Comparison of ENCODE assay signal across 1 cellular context in genomic region chr15:63107895-63108546, GRCh38.
TF ChIP-seq lines count a peak whose summit lies in the region.

No MANE protein-coding gene starts in this region.

TF ChIP-seq in HepG2, 621 proteins besides CTCF, POLR2A, EP300 and RAD21 (continued from another document and continues in another):
- TF ChIP-seq SKIL (CRISPR knock-in tag; IDR thresholded peaks at IDR 0.05; ENCODE audit: borderline replicate concordance) (no peak; the same call in 1 of the 2 replicates), ZFP36L1 (CRISPR knock-in tag; IDR thresholded peaks at IDR 0.05) (0 out of 2 replicates have a peak, but pooled peaks have one; percentile 33), ZNF205 (CRISPR knock-in tag; IDR thresholded peaks at IDR 0.05) (peak; percentile 28; the same call in 1 of the 2 replicates), CEBPG (CRISPR knock-in tag; IDR thresholded peaks at IDR 0.05) (peak; percentile 39; the same call in 1 of the 2 replicates), ZNF333 (CRISPR knock-in tag; IDR thresholded peaks at IDR 0.05; ENCODE audit: borderline replicate concordance) (no peak), ZKSCAN1 (IDR thresholded peaks at IDR 0.05; ENCODE audit: low read length) (no peak), HHEX (CRISPR knock-in tag; IDR thresholded peaks at IDR 0.05) (peak; percentile 51), ATF4 (CRISPR knock-in tag; IDR thresholded peaks at IDR 0.05) (no peak), GABPA (IDR thresholded peaks at IDR 0.05; ENCODE audit: low read depth, low read length) (no peak), GABPA (CRISPR knock-in tag; IDR thresholded peaks at IDR 0.05; ENCODE audit: low read depth) (no peak), HDAC6 (IDR thresholded peaks at IDR 0.05; ENCODE audit: low read depth, low read length) (no peak), ZNF274 (CRISPR knock-in tag; IDR thresholded peaks at IDR 0.05) (peak; percentile 43; the same call in 1 of the 2 replicates), ZNF607 (CRISPR knock-in tag; IDR thresholded peaks at IDR 0.05; ENCODE audit: borderline replicate concordance) (no peak), CSRNP1 (CRISPR knock-in tag; IDR thresholded peaks at IDR 0.05) (peak; percentile 22; the same call in 1 of the 2 replicates), PCBP1 (IDR thresholded peaks at IDR 0.05; ENCODE audit: borderline replicate concordance, low read depth, low read length) (no peak), MLLT10 (CRISPR knock-in tag; IDR thresholded peaks at IDR 0.05) (no peak), ATF6 (CRISPR knock-in tag; conservative IDR thresholded peaks at IDR 0.05) (no peak), GTF2F1 (IDR thresholded peaks at IDR 0.05; ENCODE audit: low read length) (no peak), ZNF766 (CRISPR knock-in tag; IDR thresholded peaks at IDR 0.05; ENCODE audit: borderline replicate concordance) (no peak), ZC3H4 (CRISPR knock-in tag; IDR thresholded peaks at IDR 0.05; ENCODE audit: borderline replicate concordance) (no peak), ZNF180 (CRISPR knock-in tag; IDR thresholded peaks at IDR 0.05; ENCODE audit: borderline replicate concordance, low read depth) (no peak), ASH2L (IDR thresholded peaks at IDR 0.05; ENCODE audit: insufficient read length, low read depth, low read length) (peak; percentile 74), RBFOX2 (IDR thresholded peaks at IDR 0.05; ENCODE audit: low read depth, low read length) (no peak), ZNF782 (CRISPR knock-in tag; IDR thresholded peaks at IDR 0.05; ENCODE audit: borderline replicate concordance) (no peak), MAZ (IDR thresholded peaks at IDR 0.05; ENCODE audit: borderline replicate concordance, low read depth, low read length) (peak; percentile 22; the same call in 1 of the 2 replicates), MAZ (CRISPR knock-in tag; IDR thresholded peaks at IDR 0.05; ENCODE audit: low read depth) (0 out of 2 replicates have a peak, but pooled peaks have one; percentile 33), POGZ (CRISPR knock-in tag; IDR thresholded peaks at IDR 0.05) (no peak), MYC (CRISPR knock-in tag; IDR thresholded peaks at IDR 0.05; ENCODE audit: borderline replicate concordance) (0 out of 2 replicates have a peak, but pooled peaks have one; percentile 21), SMARCC2 (IDR thresholded peaks at IDR 0.05) (peak; percentile 88), TFDP2 (CRISPR knock-in tag; IDR thresholded peaks at IDR 0.05) (no peak), ARHGAP35 (CRISPR knock-in tag; IDR thresholded peaks at IDR 0.05; ENCODE audit: borderline replicate concordance) (no peak), ZBTB43 (CRISPR knock-in tag; conservative IDR thresholded peaks at IDR 0.05) (peak; percentile 67), ARID5B (CRISPR knock-in tag; IDR thresholded peaks at IDR 0.05) (peak; percentile 97), ZBTB46 (CRISPR knock-in tag; IDR thresholded peaks at IDR 0.05; ENCODE audit: borderline replicate concordance) (peak; percentile 99), ZGPAT (CRISPR knock-in tag; IDR thresholded peaks at IDR 0.05) (peak; percentile 91), CENPT (CRISPR knock-in tag; IDR thresholded peaks at IDR 0.05; ENCODE audit: low read depth) (no peak), ZNF562 (CRISPR knock-in tag; IDR thresholded peaks at IDR 0.05; ENCODE audit: borderline replicate concordance) (no peak), SMAD9 (CRISPR knock-in tag; IDR thresholded peaks at IDR 0.05) (no peak), ZNF281 (CRISPR knock-in tag; IDR thresholded peaks at IDR 0.05; ENCODE audit: borderline replicate concordance) (peak; percentile 40; the same call in 1 of the 2 replicates), MXD3 (CRISPR knock-in tag; IDR thresholded peaks at IDR 0.05) (no peak), ZNF382 (CRISPR knock-in tag; IDR thresholded peaks at IDR 0.05; ENCODE audit: borderline replicate concordance) (no peak), ZNF557 (CRISPR knock-in tag; IDR thresholded peaks at IDR 0.05) (no peak)
